9 cellular contexts compared by ENCODE assay signal in the genomic region with DNA sequence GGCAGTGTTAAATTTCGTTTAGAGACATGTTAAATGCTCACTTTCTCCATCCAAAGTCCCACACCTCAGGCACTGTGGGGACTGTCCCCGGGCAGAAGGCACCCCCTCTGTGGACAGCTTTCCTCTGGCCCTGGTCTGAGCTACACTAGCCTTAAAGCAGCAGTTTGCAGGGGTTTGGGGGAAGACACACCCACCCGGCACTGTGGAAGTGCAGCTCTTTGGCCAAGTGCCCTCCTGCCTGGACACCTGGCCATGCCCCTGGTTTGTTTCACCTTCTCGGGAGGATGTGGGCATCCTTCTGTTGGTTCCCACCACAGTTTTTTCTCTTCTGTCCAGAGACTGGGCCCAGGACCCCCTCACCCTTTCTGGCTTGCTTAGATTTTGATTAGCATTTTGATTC.
"Had no signal": no experiment of that assay in that cellular context is flagged by ENCODE, and none has a peak within 500 bp of the region (broad histone marks: within the 10 kb centered on the region; RNA-seq: fewer than 3 reads in every experiment).

No MANE protein-coding gene starts in this region.

- H3K4me3 ChIP-seq: GM23248, HAP-1, K562 had no signal

- H3K27ac ChIP-seq: GM23248, HL-60 had no signal

- H3K9ac ChIP-seq: GM23248 had no signal

- H3K36me3 ChIP-seq: HAP-1 had no signal

- DNase-seq: GM23248, GOT3, H7, HFFc6, IMR-90 had no signal

- H3K4me3 Mint-ChIP-seq: HFFc6 had no signal

- ATAC-seq: HCT116, K562 had no signal

- FAIRE-seq: K562 had no signal

- H3K27ac Mint-ChIP-seq: HFFc6 had no signal

- H3K4me1 ChIP-seq: HAP-1 had no signal

- H2AFZ ChIP-seq: GM23248 had no signal
